1 cellular context compared by ENCODE assay signal in genomic region chr1:938088-938683, GRCh38.
A peak's percentile ranks its signal among the peaks of the same experiment; 100 is the strongest.
TF ChIP-seq lines count a peak whose summit lies in the region.

No MANE protein-coding gene starts in this region.

TF ChIP-seq in A549, 52 proteins besides CTCF, POLR2A, EP300 and RAD21:
- no peak for TF ChIP-seq HOXB5 (CRISPR knock-in tag; IDR thresholded peaks at IDR 0.05)
- 0 out of 2 replicates have a peak, but pooled peaks have one; percentile 20 for TF ChIP-seq JUNB (IDR thresholded peaks at IDR 0.05)
- TF ChIP-seq RFX5 (IDR thresholded peaks at IDR 0.05), result no peak
- TF ChIP-seq SMC3 (IDR thresholded peaks at IDR 0.05), result peak; percentile 80
- no peak for TF ChIP-seq HOXA7 (CRISPR knock-in tag; IDR thresholded peaks at IDR 0.05)
- TF ChIP-seq EHMT2 (IDR thresholded peaks at IDR 0.05; ENCODE audit: low read depth), result no peak
- no peak for TF ChIP-seq CEBPB (IDR thresholded peaks at IDR 0.05)
- no peak for TF ChIP-seq EHF (CRISPR knock-in tag; IDR thresholded peaks at IDR 0.05)
- no peak for TF ChIP-seq ESRRA (IDR thresholded peaks at IDR 0.05; ENCODE audit: borderline replicate concordance, low read length)
- no peak for TF ChIP-seq CBX8 (IDR thresholded peaks at IDR 0.05)
- TF ChIP-seq TFCP2L1 (CRISPR knock-in tag; IDR thresholded peaks at IDR 0.05), result no peak
- TF ChIP-seq RARB (CRISPR knock-in tag; IDR thresholded peaks at IDR 0.05), result peak; percentile 31; the same call in 1 of the 2 replicates
- no peak for TF ChIP-seq ZFP36 (IDR thresholded peaks at IDR 0.05; ENCODE audit: borderline replicate concordance, partially characterized antibody)
- TF ChIP-seq JUN (IDR thresholded peaks at IDR 0.05), result peak; percentile 55 to 57; a peak in 2 of 5 replicates
- TF ChIP-seq GATA3 (IDR thresholded peaks at IDR 0.05; ENCODE audit: borderline replicate concordance), result no peak; the same call in 1 of the 2 replicates
- TF ChIP-seq HOXB13 (CRISPR knock-in tag; IDR thresholded peaks at IDR 0.05; ENCODE audit: low read depth), result no peak
- no peak for TF ChIP-seq CHD2 (IDR thresholded peaks at IDR 0.05; ENCODE audit: low read length, partially characterized antibody)
- TF ChIP-seq HDAC2 (IDR thresholded peaks at IDR 0.05), result no peak
- TF ChIP-seq MAX (IDR thresholded peaks at IDR 0.05), result peak; percentile 86
- no peak for TF ChIP-seq PHF8 (IDR thresholded peaks at IDR 0.05; ENCODE audit: borderline replicate concordance, low read depth)
- no peak for TF ChIP-seq ZC3H11A (IDR thresholded peaks at IDR 0.05)
- TF ChIP-seq, protein P1, sequence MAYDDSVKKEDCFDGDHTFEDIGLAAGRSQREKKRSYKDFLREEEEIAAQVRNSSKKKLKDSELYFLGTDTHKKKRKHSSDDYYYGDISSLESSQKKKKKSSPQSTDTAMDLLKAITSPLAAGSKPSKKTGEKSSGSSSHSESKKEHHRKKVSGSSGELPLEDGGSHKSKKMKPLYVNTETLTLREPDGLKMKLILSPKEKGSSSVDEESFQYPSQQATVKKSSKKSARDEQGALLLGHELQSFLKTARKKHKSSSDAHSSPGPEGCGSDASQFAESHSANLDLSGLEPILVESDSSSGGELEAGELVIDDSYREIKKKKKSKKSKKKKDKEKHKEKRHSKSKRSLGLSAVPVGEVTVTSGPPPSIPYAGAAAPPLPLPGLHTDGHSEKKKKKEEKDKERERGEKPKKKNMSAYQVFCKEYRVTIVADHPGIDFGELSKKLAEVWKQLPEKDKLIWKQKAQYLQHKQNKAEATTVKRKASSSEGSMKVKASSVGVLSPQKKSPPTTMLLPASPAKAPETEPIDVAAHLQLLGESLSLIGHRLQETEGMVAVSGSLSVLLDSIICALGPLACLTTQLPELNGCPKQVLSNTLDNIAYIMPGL (CRISPR knock-in tag; IDR thresholded peaks at IDR 0.05; ENCODE audit: borderline replicate concordance), result no peak
- no peak for TF ChIP-seq MYC (IDR thresholded peaks at IDR 0.05; ENCODE audit: borderline replicate concordance, low read length)
- TF ChIP-seq MAZ (IDR thresholded peaks at IDR 0.05; ENCODE audit: borderline replicate concordance, low read depth, low read length), result no peak
- no peak for TF ChIP-seq KDM5A (IDR thresholded peaks at IDR 0.05)
- TF ChIP-seq SREBF2 (IDR thresholded peaks at IDR 0.05), result no peak
- no peak for TF ChIP-seq KDM1A (IDR thresholded peaks at IDR 0.05; ENCODE audit: low read depth)
- TF ChIP-seq TP53 (CRISPR knock-in tag; IDR thresholded peaks at IDR 0.05), result no peak
- TF ChIP-seq, protein P2, sequence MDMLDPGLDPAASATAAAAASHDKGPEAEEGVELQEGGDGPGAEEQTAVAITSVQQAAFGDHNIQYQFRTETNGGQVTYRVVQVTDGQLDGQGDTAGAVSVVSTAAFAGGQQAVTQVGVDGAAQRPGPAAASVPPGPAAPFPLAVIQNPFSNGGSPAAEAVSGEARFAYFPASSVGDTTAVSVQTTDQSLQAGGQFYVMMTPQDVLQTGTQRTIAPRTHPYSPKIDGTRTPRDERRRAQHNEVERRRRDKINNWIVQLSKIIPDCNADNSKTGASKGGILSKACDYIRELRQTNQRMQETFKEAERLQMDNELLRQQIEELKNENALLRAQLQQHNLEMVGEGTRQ (IDR thresholded peaks at IDR 0.05), result 0 out of 2 replicates have a peak, but pooled peaks have one; percentile 57
- TF ChIP-seq ZSCAN20 (CRISPR knock-in tag; IDR thresholded peaks at IDR 0.05), result no peak
- no peak for TF ChIP-seq NFE2L2 (conservative IDR thresholded peaks at IDR 0.05; ENCODE audit: low read length)
- no peak for TF ChIP-seq ELK1 (IDR thresholded peaks at IDR 0.05; ENCODE audit: low read depth, low read length)
- no peak for TF ChIP-seq FOXS1 (CRISPR knock-in tag; IDR thresholded peaks at IDR 0.05)
- TF ChIP-seq CHD4 (IDR thresholded peaks at IDR 0.05; ENCODE audit: borderline replicate concordance), result no peak
- peak; percentile 28; the same call in 1 of the 2 replicates for TF ChIP-seq FOSL2 (IDR thresholded peaks at IDR 0.05)
- TF ChIP-seq FOSL2 (CRISPR knock-in tag; IDR thresholded peaks at IDR 0.05), result peak; percentile 72
- TF ChIP-seq RCOR1 (IDR thresholded peaks at IDR 0.05; ENCODE audit: low read depth, low read length), result no peak
- TF ChIP-seq E2F6 (IDR thresholded peaks at IDR 0.05; ENCODE audit: borderline replicate concordance, low read depth), result no peak; the same call in 1 of the 2 replicates
- TF ChIP-seq, protein P3, sequence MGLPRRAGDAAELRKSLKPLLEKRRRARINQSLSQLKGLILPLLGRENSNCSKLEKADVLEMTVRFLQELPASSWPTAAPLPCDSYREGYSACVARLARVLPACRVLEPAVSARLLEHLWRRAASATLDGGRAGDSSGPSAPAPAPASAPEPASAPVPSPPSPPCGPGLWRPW (IDR thresholded peaks at IDR 0.05), result no peak
- no peak for TF ChIP-seq HEYL (CRISPR knock-in tag; IDR thresholded peaks at IDR 0.05)
- TF ChIP-seq FOSB (CRISPR knock-in tag; IDR thresholded peaks at IDR 0.05), result no peak
- no peak for TF ChIP-seq NPAS2 (CRISPR knock-in tag; IDR thresholded peaks at IDR 0.05; ENCODE audit: borderline replicate concordance)
- no peak for TF ChIP-seq ZNF302 (CRISPR knock-in tag; IDR thresholded peaks at IDR 0.05)
- TF ChIP-seq RNF2 (IDR thresholded peaks at IDR 0.05; ENCODE audit: borderline replicate concordance, low read depth), result no peak
- TF ChIP-seq POLR2AphosphoS2 (conservative IDR thresholded peaks at IDR 0.05; ENCODE audit: low read length), result no peak
- TF ChIP-seq, protein P4, sequence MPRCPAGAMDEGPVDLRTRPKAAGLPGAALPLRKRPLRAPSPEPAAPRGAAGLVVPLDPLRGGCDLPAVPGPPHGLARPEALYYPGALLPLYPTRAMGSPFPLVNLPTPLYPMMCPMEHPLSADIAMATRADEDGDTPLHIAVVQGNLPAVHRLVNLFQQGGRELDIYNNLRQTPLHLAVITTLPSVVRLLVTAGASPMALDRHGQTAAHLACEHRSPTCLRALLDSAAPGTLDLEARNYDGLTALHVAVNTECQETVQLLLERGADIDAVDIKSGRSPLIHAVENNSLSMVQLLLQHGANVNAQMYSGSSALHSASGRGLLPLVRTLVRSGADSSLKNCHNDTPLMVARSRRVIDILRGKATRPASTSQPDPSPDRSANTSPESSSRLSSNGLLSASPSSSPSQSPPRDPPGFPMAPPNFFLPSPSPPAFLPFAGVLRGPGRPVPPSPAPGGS (IDR thresholded peaks at IDR 0.05), result no peak
- no peak for TF ChIP-seq BHLHE40 (IDR thresholded peaks at IDR 0.05; ENCODE audit: low read depth, low read length)
- TF ChIP-seq NR3C1 (IDR thresholded peaks at IDR 0.05), result no peak
- no peak for TF ChIP-seq CBX2 (IDR thresholded peaks at IDR 0.05; ENCODE audit: borderline replicate concordance, low read depth)
- no peak for TF ChIP-seq REST (IDR thresholded peaks at IDR 0.05)
- TF ChIP-seq, protein P5, sequence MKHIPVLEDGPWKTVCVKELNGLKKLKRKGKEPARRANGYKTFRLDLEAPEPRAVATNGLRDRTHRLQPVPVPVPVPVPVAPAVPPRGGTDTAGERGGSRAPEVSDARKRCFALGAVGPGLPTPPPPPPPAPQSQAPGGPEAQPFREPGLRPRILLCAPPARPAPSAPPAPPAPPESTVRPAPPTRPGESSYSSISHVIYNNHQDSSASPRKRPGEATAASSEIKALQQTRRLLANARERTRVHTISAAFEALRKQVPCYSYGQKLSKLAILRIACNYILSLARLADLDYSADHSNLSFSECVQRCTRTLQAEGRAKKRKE (CRISPR knock-in tag; IDR thresholded peaks at IDR 0.05; ENCODE audit: low read depth), result peak; percentile 54; the same call in 1 of the 2 replicates
TF ChIP-seq in A549: peak in this region for 8.
